In genomic region chr2:18117592-18117991, GRCh38 we compare ENCODE assay signal across 10 cellular contexts.
A peak's percentile ranks its signal among the peaks of the same experiment; 100 is the strongest.
DNase-seq lines count a peak whose midpoint lies in the region; ATAC-seq and TF ChIP-seq lines count a peak whose summit lies in the region.
"Had no signal": no experiment of that assay in that cellular context is flagged by ENCODE, and none has a peak within 500 bp of the region (broad histone marks: within the 10 kb centered on the region; RNA-seq: fewer than 3 reads in every experiment).

No MANE protein-coding gene starts in this region.

- no peaks in the 10 kb centered on the region for H3K27me3 ChIP-seq in DOHH2 (ENCODE audit: control insufficient read depth, low read length)
- peaks cover 22% of the 10 kb centered on the region for H3K27me3 ChIP-seq in OCI-LY3 (ENCODE audit: low read depth, low read length)

- H3K4me3 ChIP-seq in DOHH2 (ENCODE audit: low read length), result no peak overlapping the region
- no peak overlapping the region for H3K4me3 ChIP-seq in OCI-LY3 (ENCODE audit: low read length)

- no peaks in the 10 kb centered on the region for H4K20me1 ChIP-seq in DOHH2 (ENCODE audit: control insufficient read depth, insufficient read depth, low read depth, low read length)
- H4K20me1 ChIP-seq in OCI-LY3 (ENCODE audit: insufficient read depth, low read length), result no peaks in the 10 kb centered on the region

- H3K79me2 ChIP-seq in DOHH2 (ENCODE audit: control insufficient read depth, low read length) (no peaks in the 10 kb centered on the region), OCI-LY3 (ENCODE audit: low read length) (no peaks in the 10 kb centered on the region)
- H3K79me2 ChIP-seq: parathyroid adenoma had no signal

- peak; percentile 42 for DNase-seq in fibroblast of gingiva (ENCODE audit: low read depth)
- no peak for DNase-seq in mesenteric fat pad (ENCODE audit: low spot score)
- DNase-seq in NCI-H2107 treated with DMSO at 0.1 percent for 48 hours (lab: John Stamatoyannopoulos, UW; ENCODE audit: unreplicated experiment), result no peak
- DNase-seq: activated B cell treated with CpG ODN at 0.5 μM for 24 hours had no signal

- H3K27ac ChIP-seq in DOHH2 (ENCODE audit: low read depth, low read length) (no peak overlapping the region), OCI-LY3 (ENCODE audit: low read length) (no peak overlapping the region)
- H3K27ac ChIP-seq: parathyroid adenoma had no signal

- H3K4me1 ChIP-seq in DOHH2 (ENCODE audit: control insufficient read depth, low read length) (no peaks in the 10 kb centered on the region), OCI-LY3 (ENCODE audit: low read length) (no peaks in the 10 kb centered on the region)
- H3K4me1 ChIP-seq: parathyroid adenoma had no signal

- no peak overlapping the region for H3K4me2 ChIP-seq in DOHH2 (ENCODE audit: low read length)
- no peak overlapping the region for H3K4me2 ChIP-seq in OCI-LY3 (ENCODE audit: low read length)

- H3F3A ChIP-seq in DOHH2 (ENCODE audit: control insufficient read depth, insufficient read depth), result no peaks in the 10 kb centered on the region

- TF ChIP-seq CTCF in DOHH2 (IDR thresholded peaks at IDR 0.05; ENCODE audit: low read depth, low read length, poor library complexity, severe bottlenecking) (peak; percentile 60), OCI-LY3 (IDR thresholded peaks at IDR 0.05; ENCODE audit: low read depth, low read length) (peak; percentile 87)

- no peak overlapping the region for H3K9ac ChIP-seq in OCI-LY3 (ENCODE audit: low read length)
- H3K9ac ChIP-seq: parathyroid adenoma had no signal

- H3K36me3 ChIP-seq in DOHH2 (ENCODE audit: control insufficient read depth, low read length), result no peaks in the 10 kb centered on the region
- H3K36me3 ChIP-seq in OCI-LY3 (replicated peaks; ENCODE audit: low read depth, low read length), result no peaks in the 10 kb centered on the region

- H2AFZ ChIP-seq in OCI-LY3 (ENCODE audit: low read depth, low read length), result no peak overlapping the region
- H2AFZ ChIP-seq: parathyroid adenoma had no signal

- ATAC-seq in GM19395 (IDR thresholded peaks at IDR 0.05; ENCODE audit: unreplicated experiment) (peak; percentile 91), HG03280 (IDR thresholded peaks at IDR 0.05; ENCODE audit: unreplicated experiment) (peak; percentile 93), HG03571 (IDR thresholded peaks at IDR 0.05; ENCODE audit: unreplicated experiment) (no peak)

- H3K9me3 ChIP-seq in DOHH2 (ENCODE audit: control insufficient read depth, insufficient read depth, low read length) (no peaks in the 10 kb centered on the region), OCI-LY3 (ENCODE audit: insufficient read depth, low read length) (no peaks in the 10 kb centered on the region)

- H3K9me2 ChIP-seq in DOHH2 (replicated peaks; ENCODE audit: control insufficient read depth, low read length), result no peaks in the 10 kb centered on the region
